Comparison of ENCODE assay signal across 1 cellular context in genomic region chr2:75516378-75517122, GRCh38.
A peak's percentile ranks its signal among the peaks of the same experiment; 100 is the strongest.
TF ChIP-seq lines count a peak whose summit lies in the region.

No MANE protein-coding gene starts in this region.

TF ChIP-seq in HepG2, 621 proteins besides CTCF, POLR2A, EP300 and RAD21 (continued from another document):
- TF ChIP-seq ZBTB46 (CRISPR knock-in tag; IDR thresholded peaks at IDR 0.05; ENCODE audit: borderline replicate concordance) (0 out of 2 replicates have a peak, but pooled peaks have one; percentile 34), ZNF788 (CRISPR knock-in tag; IDR thresholded peaks at IDR 0.05; ENCODE audit: borderline replicate concordance) (peak; percentile 88), MIER3 (CRISPR knock-in tag; IDR thresholded peaks at IDR 0.05; ENCODE audit: borderline replicate concordance) (peak; percentile 99), KDM4B (CRISPR knock-in tag; IDR thresholded peaks at IDR 0.05) (peak; percentile 91), XRCC5 (optimal IDR thresholded peaks at IDR 0.05; ENCODE audit: low read length) (peak; percentile 88), TCF12 (IDR thresholded peaks at IDR 0.05) (no peak), TCF12 (CRISPR knock-in tag; IDR thresholded peaks at IDR 0.05) (peak; percentile 88), SMYD3 (CRISPR knock-in tag; IDR thresholded peaks at IDR 0.05) (no peak), ZNF776 (CRISPR knock-in tag; IDR thresholded peaks at IDR 0.05) (no peak)
